ENCODE assay signal across 1 cellular context in the genomic region with DNA sequence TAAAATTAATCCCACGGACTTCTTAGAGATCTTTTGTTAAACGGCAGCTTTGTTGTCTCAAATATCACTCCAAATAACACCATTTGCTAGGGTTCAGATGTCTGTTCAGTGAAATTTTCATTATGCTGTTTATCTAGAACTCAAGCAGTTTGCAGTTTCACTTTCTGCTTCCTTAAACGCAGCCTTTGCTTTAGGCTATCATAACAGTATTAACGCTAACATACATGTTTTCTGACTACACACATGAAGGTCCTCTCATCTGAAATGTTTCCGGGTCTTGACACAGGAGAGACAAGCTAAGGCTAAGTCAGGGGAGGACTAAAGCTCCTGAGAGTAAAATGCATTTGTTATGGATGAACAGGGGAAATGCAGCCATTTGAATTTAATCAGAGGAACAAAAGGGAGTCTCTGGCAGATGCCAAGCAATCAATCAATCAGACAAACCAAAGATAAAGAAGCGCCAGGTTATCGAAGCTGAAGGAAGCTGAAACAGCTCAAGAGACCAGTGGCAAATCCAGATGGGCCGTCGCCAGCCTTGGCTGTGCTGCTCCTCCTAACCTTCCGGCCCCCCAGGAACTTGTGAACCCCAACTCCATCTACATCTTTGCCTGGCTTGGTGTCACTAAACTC.
TF ChIP-seq lines count a peak whose summit lies in the region.

No MANE protein-coding gene starts in this region.

TF ChIP-seq in HepG2, 621 proteins besides CTCF, POLR2A, EP300 and RAD21:
- TF ChIP-seq KDM2A (CRISPR knock-in tag; IDR thresholded peaks at IDR 0.05; ENCODE audit: borderline replicate concordance, low read depth) (no peak), ELF1 (CRISPR knock-in tag; IDR thresholded peaks at IDR 0.05) (no peak), SUZ12 (IDR thresholded peaks at IDR 0.05; ENCODE audit: low read depth, low read length) (no peak), ZNF672 (CRISPR knock-in tag; IDR thresholded peaks at IDR 0.05) (no peak), YEATS2 (CRISPR knock-in tag; IDR thresholded peaks at IDR 0.05; ENCODE audit: borderline replicate concordance) (no peak), ZNF224 (CRISPR knock-in tag; IDR thresholded peaks at IDR 0.05) (no peak), TBX3 (IDR thresholded peaks at IDR 0.05; ENCODE audit: borderline replicate concordance) (no peak), TMF1 (CRISPR knock-in tag; IDR thresholded peaks at IDR 0.05; ENCODE audit: low read depth) (no peak)
